ENCODE assay signal across 17 cellular contexts in the genomic region with DNA sequence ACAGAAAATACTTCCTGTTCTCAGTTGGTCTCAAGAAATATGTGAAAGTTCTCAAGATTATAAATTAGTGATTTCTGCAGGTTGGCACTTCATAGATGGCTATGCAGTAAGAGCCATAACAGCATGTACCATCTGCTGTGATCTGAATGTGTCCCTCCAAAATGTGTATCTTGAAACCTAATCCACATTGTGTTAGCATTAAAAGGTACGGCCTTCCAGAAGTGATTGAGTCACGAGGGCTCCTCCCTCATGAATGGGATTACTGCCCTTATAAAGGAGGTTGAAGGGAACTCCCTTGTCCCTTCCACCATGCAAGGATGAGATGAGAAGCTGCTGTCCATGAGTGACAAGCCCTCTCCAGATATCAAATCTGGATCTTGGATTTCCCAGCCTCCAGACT. TPM values are rescaled to one million over a fixed set of nuclear protein-coding genes. Genes with fewer than 3 reads are reported as not detected.
DNase-seq lines count a peak whose midpoint lies in the region.
"Had no signal": no experiment of that assay in that cellular context is flagged by ENCODE, and none has a peak within 500 bp of the region (broad histone marks: within the 10 kb centered on the region; RNA-seq: fewer than 3 reads in every experiment).

No MANE protein-coding gene starts in this region.

- H2BK5ac ChIP-seq in mesendoderm (ENCODE audit: low read length) = no peak overlapping the region

- H2AK5ac ChIP-seq in mesendoderm (ENCODE audit: low read length) = no peak overlapping the region

- no peaks in the 10 kb centered on the region for H3K79me1 ChIP-seq in mesendoderm (ENCODE audit: low read length)

- no peak overlapping the region for H3K4me2 ChIP-seq in mesendoderm (ENCODE audit: low read length)
- H3K4me2 ChIP-seq: BLaER1, SK-N-SH had no signal

- H3K36me3 ChIP-seq in mesendoderm (ENCODE audit: control insufficient read depth, insufficient read depth, low read length) = no peaks in the 10 kb centered on the region
- H3K36me3 ChIP-seq: BLaER1, HAP-1 had no signal

- H4K8ac ChIP-seq in mesendoderm (ENCODE audit: low read depth, low read length) = no peak overlapping the region

- no peak overlapping the region for H3K18ac ChIP-seq in mesendoderm (ENCODE audit: low read length)

- no CpG with 5 or more reads among the region's 2 CpGs for WGBS in mesendoderm (ENCODE audit: extremely low coverage, insufficient coverage, low lambda C conversion rate)

- no peak overlapping the region for H3K4me3 ChIP-seq in mesendoderm (ENCODE audit: low read length)
- H3K4me3 ChIP-seq: BLaER1, HAP-1 had no signal

- no peak overlapping the region for H3K56ac ChIP-seq in mesendoderm (ENCODE audit: low read length)

- no peaks in the 10 kb centered on the region for H3K27me3 ChIP-seq in mesendoderm (ENCODE audit: insufficient read depth, low read length, poor library complexity)
- H3K27me3 ChIP-seq: BLaER1 had no signal

- no peaks in the 10 kb centered on the region for H3K4me1 ChIP-seq in mesendoderm (ENCODE audit: control insufficient read depth, low read depth, low read length)

- H3K4ac ChIP-seq in mesendoderm (ENCODE audit: low read depth, low read length) = peak overlapping the region; percentile 36

- H2BK120ac ChIP-seq in mesendoderm (ENCODE audit: low read depth, low read length) = no peak overlapping the region

- H4K5ac ChIP-seq in mesendoderm (ENCODE audit: low read length) = no peak overlapping the region

- H3K9ac ChIP-seq in mesendoderm (ENCODE audit: low read length) = no peak overlapping the region
- H3K9ac ChIP-seq: BLaER1, SK-N-SH had no signal

- no peak overlapping the region for H3K23ac ChIP-seq in mesendoderm (ENCODE audit: low read length)

- DNase-seq in NCI-H1092 treated with DMSO at 0.1 percent for 48 hours (lab: John Stamatoyannopoulos, UW) = peak; percentile 43
- no peak for DNase-seq in NCI-H1092 (lab: John Stamatoyannopoulos, UW)
- DNase-seq in NCI-H146 treated with DMSO at 0.1 percent for 48 hours (lab: John Stamatoyannopoulos, UW; ENCODE audit: unreplicated experiment) = peak; percentile 53
- DNase-seq in NCI-H69 (lab: John Stamatoyannopoulos, UW) = peak; percentile 92
- no peak for DNase-seq in mesendoderm
- no peak for DNase-seq in NCI-H526 treated with DMSO at 0.1 percent for 48 hours (lab: John Stamatoyannopoulos, UW)
- DNase-seq in germinal center (ENCODE audit: low spot score) = no peak
- no peak for DNase-seq in NK-92 (lab: John Stamatoyannopoulos, UW; ENCODE audit: unreplicated experiment)
- DNase-seq: CD8-positive, alpha-beta memory T cell; MV-4-11; NCI-H1694 treated with DMSO at 0.1 percent for 48 hours; NCI-H226; Right ventricle myocardium superior; SK-N-SH had no signal

- H2BK15ac ChIP-seq in mesendoderm (replicated peaks; ENCODE audit: low read depth) = no peak overlapping the region

- H3K27ac ChIP-seq in mesendoderm (ENCODE audit: low read depth, low read length) = no peak overlapping the region
- H3K27ac ChIP-seq: 22Rv1, BLaER1 had no signal

- H3K79me2 ChIP-seq in mesendoderm (ENCODE audit: control insufficient read depth, insufficient read depth, low read length) = no peaks in the 10 kb centered on the region

RNA-seq across cellular contexts. Expression of a gene that starts 45.0 kb away (rescaled TPM):
- polyA plus RNA-seq in mesendoderm (2013, experiment 1 of 2) = 7.8 TPM
- 7.2 TPM for polyA plus RNA-seq in mesendoderm (2013, experiment 2 of 2)

RNA-seq across cellular contexts. Expression of a gene that starts 45.0 kb away (rescaled TPM):
- polyA plus RNA-seq in mesendoderm (2013, experiment 1 of 2) = 33.0 TPM
- 33.3 TPM for polyA plus RNA-seq in mesendoderm (2013, experiment 2 of 2)

Comparison
In these comparisons a context has a peak if more than half of its experiments do, and no peak if none do; other contexts are left out.
1. DNase-seq: peak in NCI-H1092 treated with DMSO at 0.1 percent for 48 hours (single experiment), NCI-H146 treated with DMSO at 0.1 percent for 48 hours (single experiment) and NCI-H69 (single experiment); none in NCI-H1092 (single experiment), mesendoderm (single experiment), NCI-H526 treated with DMSO at 0.1 percent for 48 hours (single experiment), germinal center (single experiment) and NK-92 (single experiment).